17 cellular contexts compared by ENCODE assay signal in the genomic region with DNA sequence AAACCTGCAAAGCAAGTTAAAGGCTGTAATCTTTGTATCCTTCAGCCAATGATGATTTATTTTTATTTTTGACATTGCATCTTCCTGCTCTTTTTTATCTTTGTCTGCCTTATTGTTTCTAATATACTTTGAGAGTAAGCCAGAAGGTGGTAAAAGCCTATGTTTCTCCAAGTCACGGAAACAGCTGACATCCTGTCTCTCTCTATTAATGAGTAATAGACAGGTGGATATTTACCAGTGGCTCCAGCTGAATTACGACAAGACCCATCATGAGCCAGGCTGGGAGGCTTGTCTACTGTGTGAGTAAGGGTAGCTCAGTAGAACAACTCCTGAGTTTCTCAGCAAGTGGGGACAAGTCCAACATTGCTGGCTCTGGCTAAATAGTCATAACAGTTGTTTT.
DNase-seq lines count a peak whose midpoint lies in the region; ATAC-seq, FAIRE-seq and TF ChIP-seq lines count a peak whose summit lies in the region.
"Had no signal": no experiment of that assay in that cellular context is flagged by ENCODE, and none has a peak within 500 bp of the region (broad histone marks: within the 10 kb centered on the region; RNA-seq: fewer than 3 reads in every experiment).

No MANE protein-coding gene starts in this region.

- POLR2A ChIA-PET in PC-3 (lab: Charles Lee; ENCODE audit: unreplicated experiment) = no interaction called here

- CTCF ChIA-PET in PC-3 (lab: Charles Lee) = no interaction called here

- dilution Hi-C loops in keratinocyte (cut with MboI; ENCODE audit: extremely low pct_ligation_motif_present, low sequenced_read_pairs) = no loop called here

- H3K9me2 ChIP-seq in PC-3 (replicated peaks; ENCODE audit: low read length) = no peaks in the 10 kb centered on the region

- ATAC-seq in PC-3 = peak; percentile 62
- ATAC-seq: CD8-positive, alpha-beta T cell; naive thymus-derived CD8-positive, alpha-beta T cell had no signal

- H3K27ac ChIP-seq in PC-3 (ENCODE audit: low read length) (no peak overlapping the region), keratinocyte (ENCODE audit: control insufficient read depth, insufficient read depth, low read length) (peak overlapping the region; percentile 76), thyroid gland (no peak overlapping the region), substantia nigra (ENCODE audit: low read depth, low read length, poor library complexity, severe bottlenecking) (no peak overlapping the region)
- H3K27ac ChIP-seq: 22Rv1, SK-N-MC, thoracic aorta had no signal

- TF ChIP-seq POLR2A in thyroid gland (IDR thresholded peaks at IDR 0.05) = no peak

- H2AFZ ChIP-seq in PC-3 (ENCODE audit: low read length) = no peak overlapping the region
- H2AFZ ChIP-seq in keratinocyte (ENCODE audit: control insufficient read depth, low read length) = no peak overlapping the region

- WGBS in thyroid gland, 2 donors = 54 to 65% methylated on average over 2 of the region's 2 CpGs

- TF ChIP-seq CTCF in PC-3 (conservative IDR thresholded peaks at IDR 0.05; ENCODE audit: low read depth, low read length) (no peak), keratinocyte (optimal IDR thresholded peaks at IDR 0.05 in 1 of 3, IDR thresholded peaks at IDR 0.05 in 1 of 3, conservative IDR thresholded peaks at IDR 0.05 in 1 of 3; ENCODE audit: extremely low read depth in 1 of 3, insufficient read depth in 2 of 3, low read length in 3 of 3) (no peak), thyroid gland (IDR thresholded peaks at IDR 0.05) (no peak)

- no peaks in the 10 kb centered on the region for H3K9me3 ChIP-seq in PC-3 (ENCODE audit: low read length)
- no peaks in the 10 kb centered on the region for H3K9me3 ChIP-seq in keratinocyte (ENCODE audit: control insufficient read depth, low read depth, low read length)
- H3K9me3 ChIP-seq in thyroid gland = no peaks in the 10 kb centered on the region
- H3K9me3 ChIP-seq: esophagus squamous epithelium, thoracic aorta had no signal

- H4K20me1 ChIP-seq in PC-3 (ENCODE audit: low read length) (no peaks in the 10 kb centered on the region), keratinocyte (ENCODE audit: control insufficient read depth, extremely low read depth, insufficient read depth, low read length) (no peaks in the 10 kb centered on the region)

- H3K4me2 ChIP-seq in PC-3 (ENCODE audit: low read length) (no peak overlapping the region), keratinocyte (ENCODE audit: control insufficient read depth, extremely low read depth, insufficient read depth, low read depth, low read length) (peak overlapping the region; percentile 59)

- H3K9me1 ChIP-seq in keratinocyte (ENCODE audit: control insufficient read depth, extremely low read depth, insufficient read depth, low read length) = no peaks in the 10 kb centered on the region

- H3K9ac ChIP-seq in PC-3 (ENCODE audit: low read length) (no peak overlapping the region), keratinocyte (ENCODE audit: control insufficient read depth, extremely low read depth, insufficient read depth, low read length) (peak overlapping the region; percentile 1)

- peak; percentile 99 for FAIRE-seq in keratinocyte (lab: Jason Lieb, UNC)

- no peak overlapping the region for H3K4me3 ChIP-seq in PC-3 (ENCODE audit: low read length)
- no peak overlapping the region for H3K4me3 ChIP-seq in keratinocyte (ENCODE audit: control insufficient read depth in 2 of 3, extremely low read depth in 1 of 3, insufficient read depth in 2 of 3, low read depth in 1 of 3, low read length in 3 of 3)
- H3K4me3 ChIP-seq in thyroid gland (replicated peaks in 1 of 3) = no peak overlapping the region
- H3K4me3 ChIP-seq: esophagus squamous epithelium, SK-N-MC, skin epidermis, thoracic aorta had no signal

- no TSS peak for BruUV-seq in PC-3 (replicated peaks; lab: Mats Ljungman, UMichigan)

- H3K79me2 ChIP-seq in PC-3 (ENCODE audit: low read length) (no peaks in the 10 kb centered on the region), keratinocyte (ENCODE audit: control insufficient read depth, insufficient read depth, low read length) (no peaks in the 10 kb centered on the region)

- no peaks in the 10 kb centered on the region for H3F3A ChIP-seq in PC-3 (ENCODE audit: low read length, unreplicated experiment)

- intact Hi-C loops in PC-3 (cut with micrococcal nuclease) = no loop called here
- intact Hi-C loops in thyroid gland (cut with DNase I) = no loop called here

- DNase-seq in NCI-H1436 (lab: John Stamatoyannopoulos, UW) = peak; percentile 32
- no peak for DNase-seq in NCI-H1436 treated with DMSO at 0.1 percent for 48 hours (lab: John Stamatoyannopoulos, UW)
- DNase-seq in PC-3 = peak; percentile 7
- DNase-seq in keratinocyte (ENCODE audit: low read depth, low spot score) = peak; percentile 94
- peak; percentile 2 to 6 for DNase-seq in thyroid gland
- DNase-seq in activated naive CD4-positive, alpha-beta T cell (lab: John Stamatoyannopoulos, UW) = no peak
- DNase-seq in NCI-H526 treated with DMSO at 0.1 percent for 48 hours (lab: John Stamatoyannopoulos, UW) = no peak
- DNase-seq in substantia nigra (lab: John Stamatoyannopoulos, UW) = no peak
- DNase-seq: activated naive CD8-positive, alpha-beta T cell treated with anti-CD3 and anti-CD28 coated beads for 36 hours; CD8-positive, alpha-beta T cell; esophagus squamous epithelium; immature natural killer cell; naive thymus-derived CD8-positive, alpha-beta T cell had no signal

- H3K27me3 ChIP-seq in PC-3 (ENCODE audit: low read length) (no peaks in the 10 kb centered on the region), keratinocyte (ENCODE audit: control insufficient read depth, extremely low read depth, insufficient read depth, low read length) (no peaks in the 10 kb centered on the region), thyroid gland (no peaks in the 10 kb centered on the region)
- H3K27me3 ChIP-seq: esophagus squamous epithelium had no signal

- no peaks in the 10 kb centered on the region for H3K36me3 ChIP-seq in PC-3 (ENCODE audit: low read depth, low read length)
- no peaks in the 10 kb centered on the region for H3K36me3 ChIP-seq in keratinocyte (ENCODE audit: control insufficient read depth in 2 of 2, extremely low read depth in 1 of 2, insufficient read depth in 2 of 2, low read length in 2 of 2)
- no peaks in the 10 kb centered on the region for H3K36me3 ChIP-seq in thyroid gland
- H3K36me3 ChIP-seq: esophagus squamous epithelium, thoracic aorta had no signal

- H3K4me1 ChIP-seq in PC-3 (ENCODE audit: insufficient read depth, low read length) = no peaks in the 10 kb centered on the region
- peaks cover 26% of the 10 kb centered on the region for H3K4me1 ChIP-seq in keratinocyte (ENCODE audit: control insufficient read depth, extremely low read depth, insufficient read depth, low read length)
- H3K4me1 ChIP-seq in thyroid gland = peaks cover 0 to 10% of the 10 kb centered on the region in 2 donors

Comparison
In these comparisons a context has a peak if more than half of its experiments do, and no peak if none do; other contexts are left out.
1. DNase-seq: peak in NCI-H1436 (single experiment), PC-3 (single experiment), keratinocyte (single experiment) and thyroid gland (2 of 2); none in NCI-H1436 treated with DMSO at 0.1 percent for 48 hours (single experiment), activated naive CD4-positive, alpha-beta T cell (0 of 4), NCI-H526 treated with DMSO at 0.1 percent for 48 hours (single experiment) and substantia nigra (0 of 49).